In genomic region chr18:43714346-43715010, GRCh38 we compare ENCODE assay signal across 24 cellular contexts.
"Had no signal": no experiment of that assay in that cellular context is flagged by ENCODE, and none has a peak within 500 bp of the region (broad histone marks: within the 10 kb centered on the region; RNA-seq: fewer than 3 reads in every experiment).

No MANE protein-coding gene starts in this region.

- H3K4me3 Mint-ChIP-seq: central memory CD8-positive, alpha-beta T cell; effector memory CD8-positive, alpha-beta T cell; naive thymus-derived CD8-positive, alpha-beta T cell; nephron progenitor cell; stimulated activated effector memory CD8-positive, alpha-beta T cell treated with anti-CD3 and anti-CD28 coated beads, Interleukin-12 subunit alpha, Interleukin-12 subunit beta, amount 100 ng/mL, for 72 hours had no signal

- H3K4me3 ChIP-seq: coronary artery, esophagus squamous epithelium, lower lobe of right lung, pancreas, sigmoid colon, stomach, tibial artery, upper lobe of left lung had no signal

- H3K27ac Mint-ChIP-seq: effector memory CD8-positive, alpha-beta T cell; naive thymus-derived CD8-positive, alpha-beta T cell; nephron progenitor cell; stimulated activated effector memory CD8-positive, alpha-beta T cell treated with anti-CD3 and anti-CD28 coated beads, Interleukin-12 subunit alpha, Interleukin-12 subunit beta, amount 100 ng/mL, for 72 hours had no signal

- H3K4me1 Mint-ChIP-seq: central memory CD8-positive, alpha-beta T cell; naive thymus-derived CD8-positive, alpha-beta T cell; nephron progenitor cell; stimulated activated effector memory CD8-positive, alpha-beta T cell treated with anti-CD3 and anti-CD28 coated beads, Interleukin-12 subunit alpha, Interleukin-12 subunit beta, amount 100 ng/mL, for 72 hours had no signal

- FAIRE-seq: keratinocyte, urothelium cell line had no signal

- H3K4me1 ChIP-seq: esophagus squamous epithelium, lower lobe of right lung, pancreas, sigmoid colon, stomach, tibial artery, upper lobe of left lung had no signal

- DNase-seq: dermis blood vessel endothelial cell; effector memory CD8-positive, alpha-beta T cell; erythroblast; esophagus squamous epithelium; foreskin melanocyte; glutamatergic neuron; lower lobe of right lung; naive thymus-derived CD8-positive, alpha-beta T cell; nephron progenitor cell; pancreas; sigmoid colon; stimulated activated CD4-positive, alpha-beta T cell treated with anti-CD3 and anti-CD28 coated beads, Interleukin-2, amount 100 ng/mL, for 24 hours; stimulated activated CD4-positive, alpha-beta T cell treated with anti-CD3 and anti-CD28 coated beads, Interleukin-4, amount 100 ng/mL, for 24 hours; stimulated activated naive CD4-positive, alpha-beta T cell treated with Interleukin-2 at 50 U/mL for 16 hours; stomach; tibial artery; upper lobe of left lung had no signal

- H3K9me3 Mint-ChIP-seq: central memory CD8-positive, alpha-beta T cell had no signal

- H3K27me3 ChIP-seq: esophagus squamous epithelium, neutrophil, pancreas, sigmoid colon, stomach, tibial artery, upper lobe of left lung had no signal

- H3K27me3 Mint-ChIP-seq: central memory CD8-positive, alpha-beta T cell; effector memory CD8-positive, alpha-beta T cell; naive thymus-derived CD8-positive, alpha-beta T cell had no signal

- H3K36me3 Mint-ChIP-seq: stimulated activated effector memory CD8-positive, alpha-beta T cell treated with anti-CD3 and anti-CD28 coated beads, Interleukin-12 subunit alpha, Interleukin-12 subunit beta, amount 100 ng/mL, for 72 hours had no signal

- ATAC-seq: effector memory CD8-positive, alpha-beta T cell; left lobe of liver; lower lobe of right lung; naive thymus-derived CD8-positive, alpha-beta T cell; pancreas; stimulated activated effector memory CD8-positive, alpha-beta T cell treated with anti-CD3 and anti-CD28 coated beads, Interleukin-12 subunit alpha, Interleukin-12 subunit beta, amount 100 ng/mL, for 72 hours had no signal

- H3K27ac ChIP-seq: coronary artery, esophagus squamous epithelium, lower lobe of right lung, neutrophil, pancreas, sigmoid colon, stomach, tibial artery, upper lobe of left lung had no signal

- H3K9me3 ChIP-seq: esophagus squamous epithelium, lower lobe of right lung, neutrophil, pancreas, sigmoid colon, stomach, tibial artery, upper lobe of left lung had no signal

- H3K36me3 ChIP-seq: esophagus squamous epithelium, lower lobe of right lung, neutrophil, pancreas, sigmoid colon, stomach, tibial artery, upper lobe of left lung had no signal
